In genomic region chr14:66509874-66510273, GRCh38 we compare ENCODE assay signal across 9 cellular contexts. TPM values are rescaled to one million over a fixed set of nuclear protein-coding genes. Genes with fewer than 3 reads are reported as not detected.
DNase-seq lines count a peak whose midpoint lies in the region; ATAC-seq and TF ChIP-seq lines count a peak whose summit lies in the region.
"Had no signal": no experiment of that assay in that cellular context is flagged by ENCODE, and none has a peak within 500 bp of the region (broad histone marks: within the 10 kb centered on the region; RNA-seq: fewer than 3 reads in every experiment).

No MANE protein-coding gene starts in this region.

- H3K4me3 ChIP-seq in GM23248: peak overlapping the region; percentile 93

- H3K4me2 ChIP-seq in GM23248 (ENCODE audit: unreplicated experiment): peak overlapping the region; percentile 99

- in situ Hi-C loops in GM23248 (cut with MboI): loop anchor here (10.0 kb wide), 1 partner anchor 625 kb away; no protein-coding TSS in a partner anchor

- no peaks in the 10 kb centered on the region for H4K20me1 ChIP-seq in GM23248 (ENCODE audit: insufficient read depth)

- H3K27me3 Mint-ChIP-seq in activated B cell treated with CpG ODN at 0.5 μM for 24 hours: peaks cover 6% of the 10 kb centered on the region

- DNase-seq in GM23248 (peak; percentile 18), activated B cell treated with CpG ODN at 0.5 μM for 24 hours (no peak), hepatic stellate cell (ENCODE audit: low spot score) (peak; percentile 0), NCI-H2196 (lab: John Stamatoyannopoulos, UW; ENCODE audit: unreplicated experiment) (no peak), MV-4-11 (lab: John Stamatoyannopoulos, UW) (no peak)
- no peak for DNase-seq in stimulated activated effector memory CD8-positive, alpha-beta T cell treated with anti-CD3 and anti-CD28 coated beads, Interleukin-12 subunit alpha, Interleukin-12 subunit beta, amount 100 ng/mL, for 72 hours (ENCODE audit: low spot score in 2 of 2)

- CTCF ChIA-PET in activated B cell treated with CpG ODN at 0.5 μM for 24 hours (lab: Charles Lee): no interaction called here

- peaks cover 30% of the 10 kb centered on the region for H3K4me1 Mint-ChIP-seq in activated B cell treated with CpG ODN at 0.5 μM for 24 hours
- H3K4me1 Mint-ChIP-seq in stimulated activated effector memory CD8-positive, alpha-beta T cell treated with anti-CD3 and anti-CD28 coated beads, Interleukin-12 subunit alpha, Interleukin-12 subunit beta, amount 100 ng/mL, for 72 hours: peaks cover 17% of the 10 kb centered on the region

- H3K9me3 ChIP-seq in GM23248 (ENCODE audit: low read depth): no peaks in the 10 kb centered on the region

- H3K9me3 Mint-ChIP-seq in activated B cell treated with CpG ODN at 0.5 μM for 24 hours: no peaks in the 10 kb centered on the region
- no peaks in the 10 kb centered on the region for H3K9me3 Mint-ChIP-seq in stimulated activated effector memory CD8-positive, alpha-beta T cell treated with anti-CD3 and anti-CD28 coated beads, Interleukin-12 subunit alpha, Interleukin-12 subunit beta, amount 100 ng/mL, for 72 hours

- no peak overlapping the region for H3K27ac Mint-ChIP-seq in activated B cell treated with CpG ODN at 0.5 μM for 24 hours
- no peak overlapping the region for H3K27ac Mint-ChIP-seq in stimulated activated effector memory CD8-positive, alpha-beta T cell treated with anti-CD3 and anti-CD28 coated beads, Interleukin-12 subunit alpha, Interleukin-12 subunit beta, amount 100 ng/mL, for 72 hours

- H3K79me2 ChIP-seq in GM23248 (ENCODE audit: insufficient read depth): peaks cover 47% of the 10 kb centered on the region

- intact Hi-C loops in activated B cell treated with CpG ODN at 0.5 μM for 24 hours (cut with micrococcal nuclease): loop anchor here (5.0 kb wide), 4 partner anchors 102 to 1968 kb away; partner anchors contain the start of genes FNTB and HSPA2

- H2AFZ ChIP-seq in GM23248: peak overlapping the region; percentile 99

- no peak overlapping the region for H3K27ac ChIP-seq in GM23248

- no peak for TF ChIP-seq CTCF in activated B cell treated with CpG ODN at 0.5 μM for 24 hours (IDR thresholded peaks at IDR 0.05)

- H3K36me3 Mint-ChIP-seq in activated B cell treated with CpG ODN at 0.5 μM for 24 hours (ENCODE audit: low read depth): peaks cover 9% of the 10 kb centered on the region
- H3K36me3 Mint-ChIP-seq in stimulated activated effector memory CD8-positive, alpha-beta T cell treated with anti-CD3 and anti-CD28 coated beads, Interleukin-12 subunit alpha, Interleukin-12 subunit beta, amount 100 ng/mL, for 72 hours: peaks cover 6% of the 10 kb centered on the region

- no peaks in the 10 kb centered on the region for H3K4me1 ChIP-seq in GM23248 (ENCODE audit: insufficient read depth)

- POLR2A ChIA-PET in activated B cell treated with CpG ODN at 0.5 μM for 24 hours (lab: Charles Lee): interaction anchor here (0.6 kb wide), 1 partner anchor 212 kb away, joined by 7 read pairs; no protein-coding TSS in a partner anchor

- 62 to 67% methylated on average over 4 of the region's 4 CpGs for WGBS in GM23248 (ENCODE audit: low coverage in 1 of 2, low lambda C conversion rate in 2 of 2, missing lambda C conversion rate in 2 of 2), 2 experiments

- H3K9ac ChIP-seq in GM23248: peak overlapping the region; percentile 82

- no peaks in the 10 kb centered on the region for H3K9me2 ChIP-seq in GM23248 (ENCODE audit: insufficient read depth)

- H3K27me3 ChIP-seq in GM23248 (replicated peaks; ENCODE audit: insufficient read depth): no peaks in the 10 kb centered on the region

- H3F3A ChIP-seq in GM23248 (ENCODE audit: insufficient read depth): peaks cover 6% of the 10 kb centered on the region

- H3K4me3 Mint-ChIP-seq in activated B cell treated with CpG ODN at 0.5 μM for 24 hours: peak overlapping the region; percentile 84
- peak overlapping the region; percentile 85 for H3K4me3 Mint-ChIP-seq in stimulated activated effector memory CD8-positive, alpha-beta T cell treated with anti-CD3 and anti-CD28 coated beads, Interleukin-12 subunit alpha, Interleukin-12 subunit beta, amount 100 ng/mL, for 72 hours

- no peaks in the 10 kb centered on the region for H3K36me3 ChIP-seq in GM23248 (ENCODE audit: low read depth)

- ATAC-seq in activated B cell treated with CpG ODN at 0.5 μM for 24 hours (ENCODE audit: low read depth) (no peak), HG02938 (IDR thresholded peaks at IDR 0.05; ENCODE audit: unreplicated experiment) (no peak), GM21825 (IDR thresholded peaks at IDR 0.05; ENCODE audit: unreplicated experiment) (no peak)
- no peak for ATAC-seq in stimulated activated effector memory CD8-positive, alpha-beta T cell treated with anti-CD3 and anti-CD28 coated beads, Interleukin-12 subunit alpha, Interleukin-12 subunit beta, amount 100 ng/mL, for 72 hours

RNA-seq across cellular contexts. Expression of gene GPHN, which starts 1.9 kb away (rescaled TPM):
- total RNA-seq in GM23248 (2014; rRNA removed; shearing (Covaris generic)): 7.0 and 7.6 TPM in 2 replicates
- polyA plus RNA-seq in GM23248 (2016; fragmentation: Nextera tagmentation; extraction: Ambion mirVana): 8.5 and 9.3 TPM in 2 replicates
- total RNA-seq in activated B cell treated with CpG ODN at 0.5 μM for 24 hours: 36.9 and 40.8 TPM in 2 replicates

RNA-seq across cellular contexts. Expression of gene CCDC196, which starts 23.7 kb away (rescaled TPM):
- total RNA-seq in GM23248 (2014; rRNA removed; shearing (Covaris generic)): not detected in 2 replicates
- not detected in 2 replicates for polyA plus RNA-seq in GM23248 (2016; fragmentation: Nextera tagmentation; extraction: Ambion mirVana)
- total RNA-seq in activated B cell treated with CpG ODN at 0.5 μM for 24 hours: not detected in 2 replicates
- total RNA-seq: SK-MEL-5 had no signal

Comparison
In these comparisons a context has a peak if more than half of its experiments do, and no peak if none do; other contexts are left out.
1. DNase-seq: peak in GM23248 (single experiment) and hepatic stellate cell (single experiment); none in activated B cell treated with CpG ODN at 0.5 μM for 24 hours (single experiment), stimulated activated effector memory CD8-positive, alpha-beta T cell treated with anti-CD3 and anti-CD28 coated beads, Interleukin-12 subunit alpha, Interleukin-12 subunit beta, amount 100 ng/mL, for 72 hours (0 of 2), NCI-H2196 (single experiment) and MV-4-11 (single experiment).